Comparison of ENCODE assay signal across 1 cellular context in the genomic region with DNA sequence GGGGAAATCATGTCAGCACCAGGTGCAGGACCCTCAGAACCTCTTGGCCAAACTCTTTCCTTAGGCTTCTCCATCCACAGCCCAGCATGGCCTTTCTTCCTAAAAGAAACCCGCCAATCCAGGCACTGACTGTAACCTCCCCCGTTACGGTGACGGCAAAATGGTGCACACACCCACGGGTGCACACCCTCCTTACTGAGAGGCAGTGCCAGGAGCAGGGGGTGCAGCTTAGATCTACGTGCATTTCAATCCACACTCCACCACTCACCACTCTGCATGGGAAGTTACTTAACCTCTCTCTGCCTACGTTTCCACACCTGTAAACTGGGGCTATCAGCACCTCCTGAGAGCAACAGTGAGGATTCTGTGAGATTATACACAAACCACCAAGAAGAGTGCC.
TF ChIP-seq lines count a peak whose summit lies in the region.

No MANE protein-coding gene starts in this region.

TF ChIP-seq in IMR-90, 13 proteins besides CTCF, POLR2A, EP300 and RAD21 (continued from another document):
- TF ChIP-seq, protein P1, sequence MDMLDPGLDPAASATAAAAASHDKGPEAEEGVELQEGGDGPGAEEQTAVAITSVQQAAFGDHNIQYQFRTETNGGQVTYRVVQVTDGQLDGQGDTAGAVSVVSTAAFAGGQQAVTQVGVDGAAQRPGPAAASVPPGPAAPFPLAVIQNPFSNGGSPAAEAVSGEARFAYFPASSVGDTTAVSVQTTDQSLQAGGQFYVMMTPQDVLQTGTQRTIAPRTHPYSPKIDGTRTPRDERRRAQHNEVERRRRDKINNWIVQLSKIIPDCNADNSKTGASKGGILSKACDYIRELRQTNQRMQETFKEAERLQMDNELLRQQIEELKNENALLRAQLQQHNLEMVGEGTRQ (IDR thresholded peaks at IDR 0.05; ENCODE audit: low read depth, low read length), result no peak
- TF ChIP-seq CHD1 (IDR thresholded peaks at IDR 0.05; ENCODE audit: low read depth, low read length), result no peak
- no peak for TF ChIP-seq RFX5 (IDR thresholded peaks at IDR 0.05; ENCODE audit: low read depth, low read length)
- TF ChIP-seq MXI1 (IDR thresholded peaks at IDR 0.05; ENCODE audit: borderline replicate concordance, low read depth, low read length), result no peak
- TF ChIP-seq NFE2L2 (IDR thresholded peaks at IDR 0.05; ENCODE audit: low read depth, low read length), result no peak
- no peak for TF ChIP-seq MAZ (IDR thresholded peaks at IDR 0.05; ENCODE audit: borderline replicate concordance, low read depth, low read length)
- no peak for TF ChIP-seq CEBPB (IDR thresholded peaks at IDR 0.05; ENCODE audit: low read depth, low read length)
